8 cellular contexts compared by ENCODE assay signal in genomic region chr1:48236716-48237470, GRCh38. TPM values are rescaled to one million over a fixed set of nuclear protein-coding genes. Genes with fewer than 3 reads are reported as not detected.
DNase-seq lines count a peak whose midpoint lies in the region; ATAC-seq and TF ChIP-seq lines count a peak whose summit lies in the region.

No MANE protein-coding gene starts in this region.

- no peak overlapping the region for H3K27ac Mint-ChIP-seq in naive thymus-derived CD4-positive, alpha-beta T cell

- POLR2A ChIA-PET in AG04450 (lab: Yijun Ruan, JAX): no interaction called here
- POLR2A ChIA-PET in naive thymus-derived CD4-positive, alpha-beta T cell (lab: Charles Lee): no interaction called here

- H3K9me3 Mint-ChIP-seq in naive thymus-derived CD4-positive, alpha-beta T cell: no peaks in the 10 kb centered on the region

- H4K20me1 ChIP-seq in OCI-LY1 (ENCODE audit: insufficient read depth, low read length): no peaks in the 10 kb centered on the region

- H3K9me3 ChIP-seq in AG04450 (ENCODE audit: control insufficient read depth, insufficient read depth, low read length) (no peaks in the 10 kb centered on the region; the same call in 1 of the 2 replicates), OCI-LY1 (ENCODE audit: low read length) (no peaks in the 10 kb centered on the region)
- H3K9me3 ChIP-seq in naive thymus-derived CD4-positive, alpha-beta T cell (ENCODE audit: control insufficient read depth in 2 of 3, low read length in 3 of 3): no peaks in the 10 kb centered on the region

- H3K36me3 Mint-ChIP-seq in naive thymus-derived CD4-positive, alpha-beta T cell: no peaks in the 10 kb centered on the region

- no peak overlapping the region for H3K9ac ChIP-seq in OCI-LY1 (ENCODE audit: low read length)

- H3K27me3 ChIP-seq in AG04450 (ENCODE audit: control insufficient read depth, insufficient read depth, low read length) (no peaks in the 10 kb centered on the region), OCI-LY1 (ENCODE audit: insufficient read depth, low read length) (no peaks in the 10 kb centered on the region)
- no peaks in the 10 kb centered on the region for H3K27me3 ChIP-seq in naive thymus-derived CD4-positive, alpha-beta T cell (ENCODE audit: control insufficient read depth in 2 of 2, insufficient read depth in 2 of 2, low read length in 2 of 2)

- TF ChIP-seq CTCF in AG04450 (IDR thresholded peaks at IDR 0.05; ENCODE audit: low read depth, low read length) (peak; percentile 65), GM12872 (IDR thresholded peaks at IDR 0.05; ENCODE audit: insufficient read depth, low read depth, low read length) (peak; percentile 70), OCI-LY1 (IDR thresholded peaks at IDR 0.05; ENCODE audit: low read length) (peak; percentile 70)

- no peaks in the 10 kb centered on the region for H3K4me1 ChIP-seq in OCI-LY1 (ENCODE audit: insufficient read depth, low read length, severe bottlenecking)
- no peaks in the 10 kb centered on the region for H3K4me1 ChIP-seq in naive thymus-derived CD4-positive, alpha-beta T cell (ENCODE audit: control insufficient read depth in 2 of 2, insufficient read depth in 2 of 2, low read length in 2 of 2)

- no peak overlapping the region for H3K4me2 ChIP-seq in OCI-LY1 (ENCODE audit: low read length)

- DNase-seq in AG04450 (ENCODE audit: low read depth, low spot score) (no peak), erythroblast (lab: John Stamatoyannopoulos, UW) (peak; percentile 8 to 22), SHP77 treated with DMSO at 0.1 percent for 48 hours (lab: John Stamatoyannopoulos, UW) (no peak), posterior vena cava (ENCODE audit: low spot score) (no peak)
- DNase-seq in naive thymus-derived CD4-positive, alpha-beta T cell: peak in 7 of 9 donors; percentile 30 to 58 (median 40)

- peaks cover 0 to 2% (median 0%) of the 10 kb centered on the region in 7 donors for H3K4me1 Mint-ChIP-seq in naive thymus-derived CD4-positive, alpha-beta T cell

- H3K9me2 ChIP-seq in OCI-LY1 (ENCODE audit: low read depth, low read length): no peaks in the 10 kb centered on the region

- intact Hi-C loops in naive thymus-derived CD4-positive, alpha-beta T cell (cut with micrococcal nuclease): loop anchor here (1.0 to 10.0 kb wide), 6 partner anchors 35 to 258 kb away; partner anchors contain the start of gene TRABD2B (in 1 of the 2)
- intact Hi-C loops in posterior vena cava (cut with DNase I): no loop called here

- peak; percentile 68 for ATAC-seq in HG03175 (IDR thresholded peaks at IDR 0.05; ENCODE audit: unreplicated experiment)
- ATAC-seq in naive thymus-derived CD4-positive, alpha-beta T cell: peak; percentile 64

- no peak overlapping the region for H2AFZ ChIP-seq in OCI-LY1 (ENCODE audit: low read length)

- no peaks in the 10 kb centered on the region for H3K79me2 ChIP-seq in OCI-LY1 (ENCODE audit: insufficient read depth, low read length)

- CTCF ChIA-PET in AG04450 (lab: Charles Lee): interaction anchor here (0.6 to 1.8 kb wide), 5 partner anchors 126 to 358 kb away, joined by 3 to 7 read pairs (median 4); no protein-coding TSS in a partner anchor
- CTCF ChIA-PET in naive thymus-derived CD4-positive, alpha-beta T cell (lab: Charles Lee): interaction anchor here (1.2 to 3.1 kb wide), 3 partner anchors 15 to 143 kb away, joined by 3 to 11 read pairs (median 9); no protein-coding TSS in a partner anchor

- no peaks in the 10 kb centered on the region for H3F3A ChIP-seq in OCI-LY1 (ENCODE audit: insufficient read depth, low read length)

- H3K27me3 Mint-ChIP-seq in naive thymus-derived CD4-positive, alpha-beta T cell: peaks cover 0 to 11% (median 0%) of the 10 kb centered on the region in 5 donors

- no peak for TF ChIP-seq POLR2A in erythroblast (IDR thresholded peaks at IDR 0.05; ENCODE audit: low read length)

- H3K4me3 ChIP-seq in AG04450 (ENCODE audit: low read depth, low read length) (no peak overlapping the region), OCI-LY1 (ENCODE audit: low read depth, low read length, poor library complexity, severe bottlenecking) (no peak overlapping the region)
- no peak overlapping the region for H3K4me3 ChIP-seq in naive thymus-derived CD4-positive, alpha-beta T cell (ENCODE audit: low read length)

- H3K27ac ChIP-seq in AG04450 (ENCODE audit: low read depth, low read length): no peak overlapping the region
- H3K27ac ChIP-seq in OCI-LY1 (ENCODE audit: low read depth, low read length, poor library complexity, severe bottlenecking): no peak overlapping the region
- H3K27ac ChIP-seq in naive thymus-derived CD4-positive, alpha-beta T cell (ENCODE audit: low read depth, low read length): no peak overlapping the region

- H3K36me3 ChIP-seq in OCI-LY1 (ENCODE audit: insufficient read depth, low read length): no peaks in the 10 kb centered on the region
- no peaks in the 10 kb centered on the region for H3K36me3 ChIP-seq in naive thymus-derived CD4-positive, alpha-beta T cell (ENCODE audit: control insufficient read depth in 2 of 3, insufficient read depth in 3 of 3, low read length in 3 of 3)

- no peak overlapping the region for H3K4me3 Mint-ChIP-seq in naive thymus-derived CD4-positive, alpha-beta T cell

RNA-seq across cellular contexts. Expression of gene SLC5A9, which starts 14.4 kb away (rescaled TPM):
- polyA plus RNA-seq in AG04450 (2011; rRNA removed): not detected in 2 replicates
- polyA minus RNA-seq in AG04450 (2011; rRNA and poly(A)+ RNA removed): not detected in 2 replicates
- not detected for total RNA-seq in naive thymus-derived CD4-positive, alpha-beta T cell
- polyA plus RNA-seq in naive thymus-derived CD4-positive, alpha-beta T cell: not detected
- under 1 TPM; 0.28 to 0.67 TPM for total RNA-seq in posterior vena cava

Comparison
In these comparisons a context has a peak if more than half of its experiments do, and no peak if none do; other contexts are left out.
1. DNase-seq: peak in erythroblast (2 of 2) and naive thymus-derived CD4-positive, alpha-beta T cell (7 of 9); none in AG04450 (single experiment), SHP77 treated with DMSO at 0.1 percent for 48 hours (single experiment) and posterior vena cava (single experiment).
2. intact Hi-C loops: an anchor here in naive thymus-derived CD4-positive, alpha-beta T cell (1.0 to 10.0 kb wide); none called in posterior vena cava.
3. Peak in every context shown above with its lines, with median percentiles within 50 percentile points of each other: CTCF ChIP-seq.